In genomic region chr2:238259085-238260020, GRCh38 we compare ENCODE assay signal across 1 cellular context.
TF ChIP-seq lines count a peak whose summit lies in the region.

No MANE protein-coding gene starts in this region.

TF ChIP-seq in HepG2, 621 proteins besides CTCF, POLR2A, EP300 and RAD21 (continued from another document):
- peak; percentile 63; the same call in 1 of the 2 replicates for TF ChIP-seq ZBTB33 (CRISPR knock-in tag; IDR thresholded peaks at IDR 0.05)
- no peak for TF ChIP-seq NFKBIZ (CRISPR knock-in tag; IDR thresholded peaks at IDR 0.05)
- TF ChIP-seq TCF7L2 (IDR thresholded peaks at IDR 0.05; ENCODE audit: low read depth, low read length) = no peak
- peak; percentile 37; the same call in 1 of the 2 replicates for TF ChIP-seq ZNF768 (CRISPR knock-in tag; IDR thresholded peaks at IDR 0.05)
- TF ChIP-seq TOE1 (CRISPR knock-in tag; IDR thresholded peaks at IDR 0.05) = no peak
- TF ChIP-seq HIC2 (CRISPR knock-in tag; IDR thresholded peaks at IDR 0.05; ENCODE audit: low read depth) = peak; percentile 51; the same call in 1 of the 2 replicates
- TF ChIP-seq ZNF562 (CRISPR knock-in tag; IDR thresholded peaks at IDR 0.05; ENCODE audit: borderline replicate concordance) = no peak
- no peak for TF ChIP-seq ZNF660 (CRISPR knock-in tag; IDR thresholded peaks at IDR 0.05; ENCODE audit: borderline replicate concordance, low read depth)
- TF ChIP-seq ZNF337 (CRISPR knock-in tag; IDR thresholded peaks at IDR 0.05; ENCODE audit: borderline replicate concordance, low read depth) = no peak
- no peak for TF ChIP-seq HNRNPLL (IDR thresholded peaks at IDR 0.05; ENCODE audit: low read depth, low read length, poor library complexity, severe bottlenecking)
- TF ChIP-seq XBP1 (CRISPR knock-in tag; IDR thresholded peaks at IDR 0.05) = no peak
- peak; percentile 45 for TF ChIP-seq STAG1 (CRISPR knock-in tag; IDR thresholded peaks at IDR 0.05)
- TF ChIP-seq ZMYM3 (CRISPR knock-in tag; IDR thresholded peaks at IDR 0.05) = no peak
- TF ChIP-seq ZMAT5 (CRISPR knock-in tag; IDR thresholded peaks at IDR 0.05; ENCODE audit: borderline replicate concordance, low read depth) = no peak
- TF ChIP-seq PRDM10 (CRISPR knock-in tag; IDR thresholded peaks at IDR 0.05; ENCODE audit: low read depth) = no peak
- TF ChIP-seq ZNF616 (CRISPR knock-in tag; IDR thresholded peaks at IDR 0.05; ENCODE audit: low read depth) = no peak
